ENCODE assay signal across 1 cellular context in the genomic region with DNA sequence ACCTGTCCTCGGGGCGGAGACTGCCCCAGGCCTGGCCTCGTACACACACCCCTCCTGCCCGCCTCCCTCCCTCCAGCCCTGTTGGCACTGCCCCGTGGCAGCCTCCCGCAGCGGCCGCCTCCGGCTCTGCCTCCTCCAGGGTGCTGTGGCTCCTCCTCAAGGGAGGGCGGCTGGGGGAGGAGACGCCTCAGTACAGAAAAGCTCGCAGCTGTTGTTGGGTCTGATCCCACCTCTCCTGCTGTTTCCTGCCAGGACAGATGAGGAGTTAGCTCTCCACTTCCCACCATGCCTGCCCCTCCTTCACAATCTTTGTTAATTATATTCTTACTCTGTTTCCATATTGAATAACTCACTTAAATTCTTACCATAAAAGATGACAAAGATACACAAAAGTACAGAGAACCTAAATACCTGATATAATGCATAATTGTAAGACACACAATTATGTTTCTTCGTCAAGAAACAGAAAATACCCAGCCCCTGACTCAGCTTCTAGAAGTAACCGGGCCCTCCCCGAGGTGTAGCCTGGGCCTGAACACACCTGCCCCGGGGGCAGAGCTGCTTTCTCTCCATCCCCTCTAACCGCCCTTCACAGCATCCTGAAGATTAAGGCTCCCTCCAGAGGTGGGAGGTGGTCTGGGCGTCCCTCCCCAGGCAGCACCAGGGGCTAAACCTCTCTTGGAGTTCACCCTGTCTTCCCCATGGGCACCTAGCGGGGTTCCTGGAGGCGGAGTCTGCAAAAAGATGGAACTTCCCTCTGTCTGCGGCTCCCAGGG.
TF ChIP-seq lines count a peak whose summit lies in the region.

No MANE protein-coding gene starts in this region.

TF ChIP-seq in HEK293, 187 proteins besides CTCF, POLR2A, EP300 and RAD21 (continued from another document):
- TF ChIP-seq ZIC2 (tag by site-specific recombination; IDR thresholded peaks at IDR 0.05) (peak; percentile 97), ZNF174 (tag by site-specific recombination; IDR thresholded peaks at IDR 0.05) (no peak), ZNF416 (tag by site-specific recombination; IDR thresholded peaks at IDR 0.05) (no peak)
- TF ChIP-seq, protein P1, sequence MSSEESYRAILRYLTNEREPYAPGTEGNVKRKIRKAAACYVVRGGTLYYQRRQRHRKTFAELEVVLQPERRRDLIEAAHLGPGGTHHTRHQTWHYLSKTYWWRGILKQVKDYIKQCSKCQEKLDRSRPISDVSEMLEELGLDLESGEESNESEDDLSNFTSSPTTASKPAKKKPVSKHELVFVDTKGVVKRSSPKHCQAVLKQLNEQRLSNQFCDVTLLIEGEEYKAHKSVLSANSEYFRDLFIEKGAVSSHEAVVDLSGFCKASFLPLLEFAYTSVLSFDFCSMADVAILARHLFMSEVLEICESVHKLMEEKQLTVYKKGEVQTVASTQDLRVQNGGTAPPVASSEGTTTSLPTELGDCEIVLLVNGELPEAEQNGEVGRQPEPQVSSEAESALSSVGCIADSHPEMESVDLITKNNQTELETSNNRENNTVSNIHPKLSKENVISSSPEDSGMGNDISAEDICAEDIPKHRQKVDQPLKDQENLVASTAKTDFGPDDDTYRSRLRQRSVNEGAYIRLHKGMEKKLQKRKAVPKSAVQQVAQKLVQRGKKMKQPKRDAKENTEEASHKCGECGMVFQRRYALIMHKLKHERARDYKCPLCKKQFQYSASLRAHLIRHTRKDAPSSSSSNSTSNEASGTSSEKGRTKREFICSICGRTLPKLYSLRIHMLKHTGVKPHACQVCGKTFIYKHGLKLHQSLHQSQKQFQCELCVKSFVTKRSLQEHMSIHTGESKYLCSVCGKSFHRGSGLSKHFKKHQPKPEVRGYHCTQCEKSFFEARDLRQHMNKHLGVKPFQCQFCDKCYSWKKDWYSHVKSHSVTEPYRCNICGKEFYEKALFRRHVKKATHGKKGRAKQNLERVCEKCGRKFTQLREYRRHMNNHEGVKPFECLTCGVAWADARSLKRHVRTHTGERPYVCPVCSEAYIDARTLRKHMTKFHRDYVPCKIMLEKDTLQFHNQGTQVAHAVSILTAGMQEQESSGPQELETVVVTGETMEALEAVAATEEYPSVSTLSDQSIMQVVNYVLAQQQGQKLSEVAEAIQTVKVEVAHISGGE (tag by site-specific recombination; conservative IDR thresholded peaks at IDR 0.05; ENCODE audit: low read depth), result no peak
